ENCODE assay signal across 25 cellular contexts in genomic region chr18:37368110-37368812, GRCh38.
DNase-seq lines count a peak whose midpoint lies in the region; ATAC-seq and TF ChIP-seq lines count a peak whose summit lies in the region.
"Had no signal": no experiment of that assay in that cellular context is flagged by ENCODE, and none has a peak within 500 bp of the region (broad histone marks: within the 10 kb centered on the region; RNA-seq: fewer than 3 reads in every experiment).

No MANE protein-coding gene starts in this region.

- H4K20me1 ChIP-seq in BLaER1: no peaks in the 10 kb centered on the region

- CTCF ChIA-PET in activated CD4-positive, alpha-beta memory T cell treated with anti-CD3 and anti-CD28 coated beads for 36 hours (lab: Charles Lee): no interaction called here

- H3K27ac ChIP-seq in BLaER1 (no peak overlapping the region), RWPE2 (ENCODE audit: poor library complexity, severe bottlenecking) (no peak overlapping the region)
- H3K27ac ChIP-seq: A549, SJSA1 had no signal

- DNase-seq in H7: peak; percentile 65
- no peak for DNase-seq in RWPE2 (ENCODE audit: low spot score)
- peak; percentile 17 for DNase-seq in nephron progenitor cell
- DNase-seq in medulla oblongata (ENCODE audit: extremely low spot score): no peak
- no peak for DNase-seq in activated CD4-positive, alpha-beta memory T cell treated with anti-CD3 and anti-CD28 coated beads for 36 hours
- no peak for DNase-seq in AML-193 (lab: John Stamatoyannopoulos, UW)
- DNase-seq: Calu3; CD8-positive, alpha-beta T cell; DMS153; GOT3; KBM-7; MM.1S; NCI-H1105; NCI-H146; NCI-H2029 treated with DMSO at 0.1 percent for 48 hours; NCI-H2171; NCI-H345; NCI-H524; OCI-M1; SW 1271 had no signal

- POLR2A ChIA-PET in activated CD4-positive, alpha-beta memory T cell treated with anti-CD3 and anti-CD28 coated beads for 36 hours (lab: Charles Lee): no interaction called here

- H3K36me3 ChIP-seq in BLaER1 (no peaks in the 10 kb centered on the region), H7 (replicated peaks; ENCODE audit: control insufficient read depth, insufficient read depth, low read length) (no peaks in the 10 kb centered on the region), RWPE2 (ENCODE audit: low read depth) (no peaks in the 10 kb centered on the region)
- H3K36me3 ChIP-seq: SJSA1 had no signal

- H3K4me3 ChIP-seq in BLaER1: no peak overlapping the region
- no peak overlapping the region for H3K4me3 ChIP-seq in H7 (ENCODE audit: insufficient read depth, low read depth, low read length)
- no peak overlapping the region for H3K4me3 ChIP-seq in RWPE2 (ENCODE audit: severe bottlenecking)
- H3K4me3 ChIP-seq: A549, SJSA1 had no signal

- H3K9me3 ChIP-seq in BLaER1 (no peaks in the 10 kb centered on the region), RWPE2 (ENCODE audit: severe bottlenecking) (no peaks in the 10 kb centered on the region)
- H3K9me3 ChIP-seq: A549, SJSA1 had no signal

- H3K4me3 Mint-ChIP-seq in nephron progenitor cell: peak overlapping the region; percentile 39
- no peak overlapping the region for H3K4me3 Mint-ChIP-seq in activated CD4-positive, alpha-beta memory T cell treated with anti-CD3 and anti-CD28 coated beads for 36 hours
- H3K4me3 Mint-ChIP-seq: CD8-positive, alpha-beta T cell had no signal

- ATAC-seq in RWPE2 (ENCODE audit: low read depth): 0 out of 3 replicates have a peak, but pooled peaks have one; percentile 23
- no peak for ATAC-seq in HG03097 (IDR thresholded peaks at IDR 0.05; ENCODE audit: low FRiP score, unreplicated experiment)
- ATAC-seq: A549; CD8-positive, alpha-beta T cell; Right ventricle myocardium inferior had no signal

- intact Hi-C loops in activated CD4-positive, alpha-beta memory T cell treated with anti-CD3 and anti-CD28 coated beads for 36 hours (cut with micrococcal nuclease): no loop called here

- peak overlapping the region; percentile 7; the same call in 1 of the 2 replicates for H3K9ac ChIP-seq in BLaER1

- no peaks in the 10 kb centered on the region for H3K9me3 Mint-ChIP-seq in nephron progenitor cell
- no peaks in the 10 kb centered on the region for H3K9me3 Mint-ChIP-seq in activated CD4-positive, alpha-beta memory T cell treated with anti-CD3 and anti-CD28 coated beads for 36 hours
- H3K9me3 Mint-ChIP-seq: CD8-positive, alpha-beta T cell had no signal

- H3K4me1 ChIP-seq in BLaER1 (peaks cover 46% of the 10 kb centered on the region), RWPE2 (ENCODE audit: insufficient read depth, poor library complexity, severe bottlenecking) (no peaks in the 10 kb centered on the region)
- H3K4me1 ChIP-seq: A549, SJSA1 had no signal

- H3K27me3 ChIP-seq in BLaER1 (0 out of 2 replicates have a peak, but pooled peaks cover 6% of the 10 kb centered on the region), H7 (ENCODE audit: control insufficient read depth, insufficient read depth, low read length) (peaks cover 34% of the 10 kb centered on the region), RWPE2 (ENCODE audit: insufficient read depth, poor library complexity, severe bottlenecking) (peaks cover 20% of the 10 kb centered on the region)
- H3K27me3 ChIP-seq: SJSA1 had no signal

- H3K4me1 Mint-ChIP-seq in nephron progenitor cell: peaks cover 30% of the 10 kb centered on the region
- H3K4me1 Mint-ChIP-seq in activated CD4-positive, alpha-beta memory T cell treated with anti-CD3 and anti-CD28 coated beads for 36 hours (ENCODE audit: low read depth): no peaks in the 10 kb centered on the region

- H3K4me2 ChIP-seq in BLaER1: peak overlapping the region; percentile 74
- H3K4me2 ChIP-seq: A549 had no signal

- peaks cover 84% of the 10 kb centered on the region for H3K27me3 Mint-ChIP-seq in nephron progenitor cell (ENCODE audit: low read depth, poor library complexity)
- peaks cover 15% of the 10 kb centered on the region for H3K27me3 Mint-ChIP-seq in activated CD4-positive, alpha-beta memory T cell treated with anti-CD3 and anti-CD28 coated beads for 36 hours

- no peaks in the 10 kb centered on the region for H3K36me3 Mint-ChIP-seq in nephron progenitor cell (ENCODE audit: low read depth)
- H3K36me3 Mint-ChIP-seq in activated CD4-positive, alpha-beta memory T cell treated with anti-CD3 and anti-CD28 coated beads for 36 hours: no peaks in the 10 kb centered on the region
- H3K36me3 Mint-ChIP-seq: CD8-positive, alpha-beta T cell had no signal

- peak overlapping the region; percentile 44 for H3K27ac Mint-ChIP-seq in nephron progenitor cell
- no peak overlapping the region for H3K27ac Mint-ChIP-seq in activated CD4-positive, alpha-beta memory T cell treated with anti-CD3 and anti-CD28 coated beads for 36 hours
- H3K27ac Mint-ChIP-seq: CD8-positive, alpha-beta T cell had no signal

- TF ChIP-seq CTCF in RWPE2 (IDR thresholded peaks at IDR 0.05; ENCODE audit: poor library complexity, severe bottlenecking) (no peak), nephron progenitor cell (IDR thresholded peaks at IDR 0.05) (no peak)

Comparison
In these comparisons a context has a peak if more than half of its experiments do, and no peak if none do; other contexts are left out.
1. DNase-seq: peak in H7 (single experiment) and nephron progenitor cell (single experiment); none in RWPE2 (single experiment), medulla oblongata (single experiment), activated CD4-positive, alpha-beta memory T cell treated with anti-CD3 and anti-CD28 coated beads for 36 hours (single experiment) and AML-193 (0 of 2).